ENCODE assay signal across 9 cellular contexts in genomic region chr5:176675676-176676360, GRCh38. TPM values are rescaled to one million over a fixed set of nuclear protein-coding genes. Genes with fewer than 3 reads are reported as not detected.
DNase-seq lines count a peak whose midpoint lies in the region; ATAC-seq and TF ChIP-seq lines count a peak whose summit lies in the region.
"Had no signal": no experiment of that assay in that cellular context is flagged by ENCODE, and none has a peak within 500 bp of the region (broad histone marks: within the 10 kb centered on the region; RNA-seq: fewer than 3 reads in every experiment).

No MANE protein-coding gene starts in this region.

- H3K9me3 ChIP-seq in BE2C (no peaks in the 10 kb centered on the region), stomach (no peaks in the 10 kb centered on the region)

- no peaks in the 10 kb centered on the region for H3K9me3 Mint-ChIP-seq in HFFc6
- H3K9me3 Mint-ChIP-seq in activated naive CD8-positive, alpha-beta T cell treated with anti-CD3 and anti-CD28 coated beads, Interleukin-2, amount 50 U/mL, for 24 hours, result no peaks in the 10 kb centered on the region
- H3K9me3 Mint-ChIP-seq: dendritic cell treated with granulocyte-macrophage colony-stimulating factor and Interleukin-4, amounts not matched to agents 40 ng/mL and 50 ng/mL, for 4 days had no signal

- TF ChIP-seq POLR2A in stomach (IDR thresholded peaks at IDR 0.05), result no peak

- TF ChIP-seq CTCF in BE2C (IDR thresholded peaks at IDR 0.05; ENCODE audit: low read depth, low read length) (peak; percentile 61), HFFc6 (IDR thresholded peaks at IDR 0.05) (peak; percentile 75), WI38 (IDR thresholded peaks at IDR 0.05; ENCODE audit: low read depth, low read length) (peak; percentile 54), stomach (IDR thresholded peaks at IDR 0.05) (peak in 3 of 7 experiments; percentile 9 to 26 (median 17))

- no peaks in the 10 kb centered on the region for H3K36me3 Mint-ChIP-seq in HFFc6 (ENCODE audit: low read depth)
- H3K36me3 Mint-ChIP-seq in activated naive CD8-positive, alpha-beta T cell treated with anti-CD3 and anti-CD28 coated beads, Interleukin-2, amount 50 U/mL, for 24 hours (ENCODE audit: low read depth), result no peaks in the 10 kb centered on the region

- no peak for DNase-seq in BE2C
- peak; percentile 22 for DNase-seq in HFFc6
- peak; percentile 2 for DNase-seq in kidney glomerular epithelial cell (lab: John Stamatoyannopoulos, UW)
- no peak for DNase-seq in activated naive CD8-positive, alpha-beta T cell treated with anti-CD3 and anti-CD28 coated beads, Interleukin-2, amount 50 U/mL, for 24 hours
- DNase-seq in stomach, result no peak

- H3K27ac ChIP-seq in stomach, result no peak overlapping the region

- TF ChIP-seq EP300 in stomach (IDR thresholded peaks at IDR 0.05), result no peak

- WGBS in stomach, 5 donors, result 62 to 68% (median 65%) methylated on average over 19 of the region's 19 CpGs

- intact Hi-C loops in stomach (cut with DNase I; ENCODE audit: low total_unique reads), result no loop called here

- peaks cover 12% of the 10 kb centered on the region for H3K4me1 ChIP-seq in BE2C
- peaks cover 0 to 8% (median 3%) of the 10 kb centered on the region in 4 donors for H3K4me1 ChIP-seq in stomach

- H3K36me3 ChIP-seq in BE2C, result no peaks in the 10 kb centered on the region
- H3K36me3 ChIP-seq in stomach, result no peaks in the 10 kb centered on the region

- H3K27me3 ChIP-seq in BE2C (no peaks in the 10 kb centered on the region), stomach (peaks cover 10 to 66% (median 34%) of the 10 kb centered on the region in 3 donors)

- no peak for ATAC-seq in activated naive CD8-positive, alpha-beta T cell treated with anti-CD3 and anti-CD28 coated beads, Interleukin-2, amount 50 U/mL, for 24 hours
- ATAC-seq in GM21576 (IDR thresholded peaks at IDR 0.05; ENCODE audit: unreplicated experiment) (no peak), GM21447 (IDR thresholded peaks at IDR 0.05; ENCODE audit: unreplicated experiment) (no peak)

- H3K4me3 Mint-ChIP-seq in HFFc6, result no peak overlapping the region
- no peak overlapping the region for H3K4me3 Mint-ChIP-seq in activated naive CD8-positive, alpha-beta T cell treated with anti-CD3 and anti-CD28 coated beads, Interleukin-2, amount 50 U/mL, for 24 hours
- H3K4me3 Mint-ChIP-seq: dendritic cell treated with granulocyte-macrophage colony-stimulating factor and Interleukin-4, amounts not matched to agents 40 ng/mL and 50 ng/mL, for 4 days had no signal

- H3K27ac Mint-ChIP-seq in HFFc6, result no peak overlapping the region; the same call in 1 of the 2 replicates
- H3K27ac Mint-ChIP-seq in activated naive CD8-positive, alpha-beta T cell treated with anti-CD3 and anti-CD28 coated beads, Interleukin-2, amount 50 U/mL, for 24 hours, result no peak overlapping the region
- H3K27ac Mint-ChIP-seq: dendritic cell treated with granulocyte-macrophage colony-stimulating factor and Interleukin-4, amounts not matched to agents 40 ng/mL and 50 ng/mL, for 4 days had no signal

- H3K4me1 Mint-ChIP-seq in HFFc6 (ENCODE audit: low read depth), result peaks cover 17% of the 10 kb centered on the region
- no peaks in the 10 kb centered on the region for H3K4me1 Mint-ChIP-seq in activated naive CD8-positive, alpha-beta T cell treated with anti-CD3 and anti-CD28 coated beads, Interleukin-2, amount 50 U/mL, for 24 hours

- H3K4me3 ChIP-seq in BE2C (ENCODE audit: low read depth, low read length) (no peak overlapping the region), WI38 (ENCODE audit: low read depth, low read length) (no peak overlapping the region), stomach (no peak overlapping the region)

- H3K27me3 Mint-ChIP-seq in HFFc6 (ENCODE audit: insufficient read depth), result peaks cover 15% of the 10 kb centered on the region
- H3K27me3 Mint-ChIP-seq in activated naive CD8-positive, alpha-beta T cell treated with anti-CD3 and anti-CD28 coated beads, Interleukin-2, amount 50 U/mL, for 24 hours, result peaks cover 29% of the 10 kb centered on the region

RNA-seq across cellular contexts. Expression of gene TSPAN17, which starts 28.5 kb away (rescaled TPM):
- 26.0 TPM for polyA plus RNA-seq in BE2C (2012; ENCODE audit: insufficient read depth, insufficient read length, low read depth)
- 10 to 100 TPM; 51.4 to 64.9 (median 57.6) TPM for total RNA-seq in HFFc6 (2021; fragmentation: NEBNext Ultra II Directional; extraction: Animal tissue kit (Norgen Biotek cat#: 25700))
- total RNA-seq in stomach, result 10 to 100 TPM in 3 of 5 donors, 1 to 10 TPM in 2; 2.3 to 79.9 (median 19.0) TPM
- polyA plus RNA-seq in stomach, result 10 to 100 TPM; 21.7 to 24.0 (median 21.8) TPM

RNA-seq across cellular contexts. Expression of gene EIF4E1B, which starts 45.3 kb away (rescaled TPM):
- polyA plus RNA-seq in BE2C (2012; ENCODE audit: insufficient read depth, insufficient read length, low read depth), result not detected
- total RNA-seq in HFFc6 (2021; fragmentation: NEBNext Ultra II Directional; extraction: Animal tissue kit (Norgen Biotek cat#: 25700)), result not detected
- total RNA-seq in stomach, result not detected
- not detected for polyA plus RNA-seq in stomach

RNA-seq across cellular contexts. Expression of gene SNCB, which starts 45.5 kb away (rescaled TPM):
- 4.1 TPM for polyA plus RNA-seq in BE2C (2012; ENCODE audit: insufficient read depth, insufficient read length, low read depth)
- total RNA-seq in HFFc6 (2021; fragmentation: NEBNext Ultra II Directional; extraction: Animal tissue kit (Norgen Biotek cat#: 25700)), result not detected
- not detected for total RNA-seq in stomach
- not detected for polyA plus RNA-seq in stomach

Comparison
In these comparisons a context has a peak if more than half of its experiments do, and no peak if none do; other contexts are left out.
1. DNase-seq: peak in HFFc6 (single experiment) and kidney glomerular epithelial cell (single experiment); none in BE2C (single experiment), activated naive CD8-positive, alpha-beta T cell treated with anti-CD3 and anti-CD28 coated beads, Interleukin-2, amount 50 U/mL, for 24 hours (single experiment) and stomach (single experiment).